Comparison of ENCODE assay signal across 8 cellular contexts in genomic region chr2:127884841-127885301, GRCh38. TPM values are rescaled to one million over a fixed set of nuclear protein-coding genes. Genes with fewer than 3 reads are reported as not detected.
A peak's percentile ranks its signal among the peaks of the same experiment; 100 is the strongest.
DNase-seq lines count a peak whose midpoint lies in the region; ATAC-seq, FAIRE-seq and TF ChIP-seq lines count a peak whose summit lies in the region.
"Not testable (repeated sequence)": the region's sequence is repeated elsewhere in the genome, so short reads cannot be mapped to it uniquely, and the experiment has no call there.

No MANE protein-coding gene starts in this region.

- POLR2A ChIA-PET in K562 (lab: Yijun Ruan, JAX) = interaction anchor here (0.8 to 1.4 kb wide), 3 partner anchors 9 to 14 kb away, joined by 3 to 4 read pairs (median 3); no protein-coding TSS in a partner anchor

- intact Hi-C loops in K562 (cut with micrococcal nuclease) = not testable (repeated sequence)
- intact Hi-C loops in prostate gland (cut with DNase I) = loop anchor here (5.0 kb wide), 1 partner anchor 142 kb away; the partner anchor contains the start of gene SAP130

- not testable (repeated sequence) for H3F3A ChIP-seq in DOHH2 (ENCODE audit: control insufficient read depth, insufficient read depth); Loucy (ENCODE audit: low read depth)

- H3K9ac ChIP-seq in Loucy (ENCODE audit: low read depth, low read length, poor library complexity, severe bottlenecking) (peak overlapping the region; percentile 67), K562 (ENCODE audit: insufficient read depth in 1 of 2, low read depth in 2 of 2, low read length in 2 of 2) (peak overlapping the region; percentile 27 to 89; a peak in 3 of 4 replicates)

- H3K79me2 ChIP-seq in DOHH2 (ENCODE audit: control insufficient read depth, low read length) (peaks cover 65% of the 10 kb centered on the region), Loucy (ENCODE audit: insufficient read depth, low read length) (peaks cover 63% of the 10 kb centered on the region), K562 (ENCODE audit: control insufficient read depth, insufficient read depth, low read length) (peaks cover 60% of the 10 kb centered on the region)

- not testable (repeated sequence) for H2AFZ ChIP-seq in Loucy (ENCODE audit: low read length)
- H2AFZ ChIP-seq in K562 (ENCODE audit: low read depth, low read length) = 0 out of 2 replicates have a peak overlapping the region, but pooled peaks have one; percentile 15

- not testable (repeated sequence) for ATAC-seq in K562; lung (ENCODE audit: insufficient read depth, low FRiP score)

- not testable (repeated sequence) for BruUV-seq in K562 (replicated peaks; lab: Mats Ljungman, UMichigan)

- not testable (repeated sequence) for H3K9me1 ChIP-seq in K562 (ENCODE audit: control insufficient read depth, insufficient read depth, low read length)

- peak overlapping the region; percentile 99 for H3K4me3 Mint-ChIP-seq in type B pancreatic cell

- not testable (repeated sequence) for TF ChIP-seq RAD21 in K562 (CRISPR knock-in tag; conservative IDR thresholded peaks at IDR 0.05 in 1 of 2, IDR thresholded peaks at IDR 0.05 in 1 of 2)

- H3K27me3 ChIP-seq in DOHH2 (ENCODE audit: control insufficient read depth, low read length); Loucy (ENCODE audit: insufficient read depth, low read length, poor library complexity, severe bottlenecking); K562 (ENCODE audit: control insufficient read depth in 2 of 2, insufficient read depth in 2 of 2, low read length in 2 of 2); lung (ENCODE audit: control insufficient read depth, insufficient read depth); prostate gland (replicated peaks; ENCODE audit: insufficient read depth): not testable (repeated sequence)

- not testable (repeated sequence) for H3K27ac ChIP-seq in DOHH2 (ENCODE audit: low read depth, low read length)
- H3K27ac ChIP-seq in VCaP = peak overlapping the region; percentile 67
- peak overlapping the region; percentile 36; the same call in 1 of the 3 replicates for H3K27ac ChIP-seq in K562 (ENCODE audit: extremely low read depth, low read depth, low read length)
- peak overlapping the region; percentile 46 to 91 for H3K27ac ChIP-seq in lung (ENCODE audit: low read depth in 1 of 2, low read length in 1 of 2)
- peak overlapping the region; percentile 78 to 90 for H3K27ac ChIP-seq in prostate gland

- H3K4me3 ChIP-seq in DOHH2 (ENCODE audit: low read length) = peak overlapping the region; percentile 89
- H3K4me3 ChIP-seq in Loucy (ENCODE audit: low read length, poor library complexity, severe bottlenecking) = peak overlapping the region; percentile 78
- peak overlapping the region; percentile 48 for H3K4me3 ChIP-seq in K562
- peak overlapping the region; percentile 68 for H3K4me3 ChIP-seq in fibroblast of pulmonary artery (replicated peaks; ENCODE audit: low read depth, low read length)
- peak overlapping the region; percentile 11 for H3K4me3 ChIP-seq in lung
- H3K4me3 ChIP-seq in prostate gland = peak overlapping the region; percentile 42 to 58

- not testable (repeated sequence) for H4K20me1 ChIP-seq in DOHH2 (ENCODE audit: control insufficient read depth, insufficient read depth, low read depth, low read length); K562 (replicated peaks; ENCODE audit: control insufficient read depth, insufficient read depth, low read length)
- H4K20me1 ChIP-seq in Loucy (ENCODE audit: insufficient read depth, low read length, poor library complexity, severe bottlenecking) = peaks cover 32% of the 10 kb centered on the region

- WGBS in K562 (ENCODE audit: insufficient coverage, low coverage, missing lambda C conversion rate) = 3% methylated on average over 10 of the region's 11 CpGs
- 0 to 1% methylated on average over 11 of the region's 11 CpGs for WGBS in lung, 2 donors
- under 1% methylated on average over 11 of the region's 11 CpGs for WGBS in prostate gland

- peaks cover 18% of the 10 kb centered on the region for H3K36me3 Mint-ChIP-seq in type B pancreatic cell

- H3K27ac Mint-ChIP-seq in type B pancreatic cell = peak overlapping the region; percentile 93

- DNase-seq in K562 (ENCODE audit: extremely low read depth in 1 of 4, low spot score in 3 of 4) = peak in 2 of 4 experiments; percentile 21 to 36
- not testable (repeated sequence) for DNase-seq in fibroblast of pulmonary artery (ENCODE audit: low read depth); lung (ENCODE audit: low spot score); prostate gland (ENCODE audit: low spot score); type B pancreatic cell (ENCODE audit: extremely low spot score, unreplicated experiment)

- peaks cover 31% of the 10 kb centered on the region for H3K4me1 Mint-ChIP-seq in type B pancreatic cell (ENCODE audit: unreplicated experiment)

- TF ChIP-seq POLR2A in K562 (conservative IDR thresholded peaks at IDR 0.05); prostate gland (IDR thresholded peaks at IDR 0.05): not testable (repeated sequence)

- not testable (repeated sequence) for TF ChIP-seq EP300 in K562 (IDR thresholded peaks at IDR 0.05; ENCODE audit: low read length)

- FAIRE-seq in K562 (lab: Jason Lieb, UNC) = not testable (repeated sequence)

- not testable (repeated sequence) for H3K9me2 ChIP-seq in DOHH2 (replicated peaks; ENCODE audit: control insufficient read depth, low read length); Loucy (replicated peaks; ENCODE audit: low read depth, low read length)

- not testable (repeated sequence) for H3K27me3 Mint-ChIP-seq in type B pancreatic cell

- in situ Hi-C loops in K562 (cut with MboI) = not testable (repeated sequence)

- H3K4me1 ChIP-seq in DOHH2 (ENCODE audit: control insufficient read depth, low read length) = peaks cover 38% of the 10 kb centered on the region
- peaks cover 43% of the 10 kb centered on the region for H3K4me1 ChIP-seq in Loucy (ENCODE audit: insufficient read depth, low read length, poor library complexity, severe bottlenecking)
- peaks cover 6 to 13% of the 10 kb centered on the region in 2 experiments; a peak in 3 of 5 replicates for H3K4me1 ChIP-seq in K562 (replicated peaks in 1 of 2; ENCODE audit: control insufficient read depth in 2 of 2, insufficient read depth in 2 of 2, low read length in 2 of 2)
- H3K4me1 ChIP-seq in lung (ENCODE audit: control insufficient read depth in 2 of 2, insufficient read depth in 2 of 2, low read length in 2 of 2) = peaks cover 10 to 27% of the 10 kb centered on the region in 2 donors
- not testable (repeated sequence) for H3K4me1 ChIP-seq in prostate gland (replicated peaks)

- H3K36me3 ChIP-seq in DOHH2 (ENCODE audit: control insufficient read depth, low read length) (peaks cover 51% of the 10 kb centered on the region), K562 (ENCODE audit: control insufficient read depth, insufficient read depth, low read length) (peaks cover 45% of the 10 kb centered on the region; the same call in 2 of the 3 replicates), lung (ENCODE audit: control insufficient read depth in 2 of 2, insufficient read depth in 2 of 2, low read length in 2 of 2) (peaks cover 5 to 12% of the 10 kb centered on the region in 2 donors)
- H3K36me3 ChIP-seq in Loucy (ENCODE audit: insufficient read depth, low read length); prostate gland: not testable (repeated sequence)

- peak overlapping the region; percentile 100 for H3K4me2 ChIP-seq in DOHH2 (ENCODE audit: low read length)
- H3K4me2 ChIP-seq in Loucy (ENCODE audit: low read depth, low read length, poor library complexity, severe bottlenecking) = peak overlapping the region; percentile 95
- peak overlapping the region; percentile 82 for H3K4me2 ChIP-seq in K562 (ENCODE audit: insufficient read depth, low read length)

- not testable (repeated sequence) for H3K9me3 Mint-ChIP-seq in type B pancreatic cell

- CTCF ChIA-PET in K562 (lab: Yijun Ruan, JAX; ENCODE audit: low intra/inter-chr PET ratio) = not testable (repeated sequence)

- TF ChIP-seq CTCF in DOHH2 (IDR thresholded peaks at IDR 0.05; ENCODE audit: low read depth, low read length, poor library complexity, severe bottlenecking); Loucy (conservative IDR thresholded peaks at IDR 0.05; ENCODE audit: low read length); VCaP (conservative IDR thresholded peaks at IDR 0.05); K562 (IDR thresholded peaks at IDR 0.05 in 2 of 3, conservative IDR thresholded peaks at IDR 0.05 in 1 of 3; ENCODE audit: insufficient read depth in 2 of 3, low read depth in 1 of 3, low read length in 3 of 3); fibroblast of pulmonary artery (IDR thresholded peaks at IDR 0.05; ENCODE audit: low read length, missing control alignments); lung (IDR thresholded peaks at IDR 0.05; ENCODE audit: control extremely low read depth, extremely low read depth); prostate gland (IDR thresholded peaks at IDR 0.05); type B pancreatic cell (conservative IDR thresholded peaks at IDR 0.05): not testable (repeated sequence)

- not testable (repeated sequence) for H3K9me3 ChIP-seq in DOHH2 (ENCODE audit: control insufficient read depth, insufficient read depth, low read length); Loucy (ENCODE audit: insufficient read depth, low read depth, low read length); K562 (replicated peaks; ENCODE audit: control insufficient read depth, insufficient read depth, low read depth, low read length); lung (ENCODE audit: control insufficient read depth in 2 of 2, insufficient read depth in 1 of 2, low read length in 1 of 2); prostate gland

RNA-seq across cellular contexts. Expression of gene AMMECR1L, which starts 0.9 kb away (rescaled TPM):
- total RNA-seq in K562 (2011; cell fraction: chromatin; rRNA removed; ENCODE audit: low replicate concordance) = 23.9 and 25.5 TPM in 2 replicates
- total RNA-seq in K562 (2011; cell fraction: nucleolus; rRNA removed) = 13.4 and 14.2 TPM in 2 replicates
- total RNA-seq in K562 (2011; cell fraction: nucleoplasm; rRNA removed) = 14.6 and 16.1 TPM in 2 replicates
- total RNA-seq in K562 (2014; rRNA removed) (6.5 and 7.3 TPM in 2 replicates), K562 (2014; rRNA removed; fragmentation: Illumina TruSeq; extraction: Trizol) (13.8 and 14.3 TPM in 2 replicates), K562 (2015; rRNA removed; fragmentation: Illumina TruSeq; extraction: Trizol) (11.2 and 11.5 TPM in 2 replicates), K562 (2021) (12.6 and 13.4 TPM in 2 replicates), lung (10 to 100 TPM; 13.5 to 15.2 TPM), prostate gland (10 to 100 TPM in 1 of 2 donors, 1 to 10 TPM in 1; 9.9 to 29.6 TPM), type B pancreatic cell (ENCODE audit: low replicate concordance) (20.1 and 21.9 TPM in 2 replicates)
- polyA plus RNA-seq in K562 (2011; rRNA removed) (7.7 and 9.1 TPM in 2 replicates), K562 (2014; fragmentation: Illumina TruSeq; extraction: Trizol) (15.3 and 15.5 TPM in 2 replicates), K562 (2014; fragmentation: Nextera tagmentation; extraction: Ambion mirVana) (1 to 10 TPM; 3.7 to 4.7 TPM), K562 (2014; rRNA removed) (7.7 and 8.6 TPM in 2 replicates), lung (1 to 10 TPM; 7.0 to 9.9 TPM)
- 6.2 and 9.0 TPM in 2 replicates for polyA plus RNA-seq in K562 (2011; cell fraction: cytosol; rRNA removed)
- polyA plus RNA-seq in K562 (2011; cell fraction: nucleus; rRNA removed) = 16.3 and 17.8 TPM in 2 replicates
- polyA plus RNA-seq in K562 (2012) = 9.5 and 9.9 TPM in 2 replicates
- polyA minus RNA-seq in K562 (2011; rRNA and poly(A)+ RNA removed) = 11.9 and 14.3 TPM in 2 replicates
- polyA minus RNA-seq in K562 (2011; cell fraction: cytosol; rRNA and poly(A)+ RNA removed) = 5.4 and 7.9 TPM in 2 replicates
- polyA minus RNA-seq in K562 (2011; cell fraction: nucleus; rRNA and poly(A)+ RNA removed) = 7.1 and 10.7 TPM in 2 replicates

RNA-seq across cellular contexts. Expression of gene POLR2D, which starts 26.9 kb away (rescaled TPM):
- total RNA-seq in K562 (2011; cell fraction: chromatin; rRNA removed; ENCODE audit: low replicate concordance) = 22.3 and 26.2 TPM in 2 replicates
- total RNA-seq in K562 (2011; cell fraction: nucleolus; rRNA removed) = 9.7 and 10.7 TPM in 2 replicates
- total RNA-seq in K562 (2011; cell fraction: nucleoplasm; rRNA removed) = 17.3 and 28.2 TPM in 2 replicates
- 30.7 and 42.8 TPM in 2 replicates for total RNA-seq in K562 (2014; rRNA removed)
- total RNA-seq in K562 (2014; rRNA removed; fragmentation: Illumina TruSeq; extraction: Trizol) = 62.1 and 77.0 TPM in 2 replicates
- 46.0 and 49.0 TPM in 2 replicates for total RNA-seq in K562 (2015; rRNA removed; fragmentation: Illumina TruSeq; extraction: Trizol)
- total RNA-seq in K562 (2021) = 83.6 and 91.0 TPM in 2 replicates
- polyA plus RNA-seq in K562 (2011; rRNA removed) = 37.5 and 67.8 TPM in 2 replicates
- polyA plus RNA-seq in K562 (2011; cell fraction: cytosol; rRNA removed) = 33.3 and 48.1 TPM in 2 replicates
- 17.3 and 18.2 TPM in 2 replicates for polyA plus RNA-seq in K562 (2011; cell fraction: nucleus; rRNA removed)
- 58.4 and 78.9 TPM in 2 replicates for polyA plus RNA-seq in K562 (2012)
- 96.3 and 108 TPM in 2 replicates for polyA plus RNA-seq in K562 (2014; fragmentation: Illumina TruSeq; extraction: Trizol)
- polyA plus RNA-seq in K562 (2014; fragmentation: Nextera tagmentation; extraction: Ambion mirVana) = 10 to 100 TPM; 47.6 to 49.2 TPM
- 44.5 and 51.4 TPM in 2 replicates for polyA plus RNA-seq in K562 (2014; rRNA removed)
- 31.8 and 55.4 TPM in 2 replicates for polyA minus RNA-seq in K562 (2011; rRNA and poly(A)+ RNA removed)
- polyA minus RNA-seq in K562 (2011; cell fraction: cytosol; rRNA and poly(A)+ RNA removed) = 21.8 and 29.9 TPM in 2 replicates
- polyA minus RNA-seq in K562 (2011; cell fraction: nucleus; rRNA and poly(A)+ RNA removed) = 4.0 and 5.6 TPM in 2 replicates
- total RNA-seq in lung = 10 to 100 TPM; 21.6 to 22.6 TPM
- 10 to 100 TPM; 12.2 to 12.3 TPM for polyA plus RNA-seq in lung
- total RNA-seq in prostate gland = 10 to 100 TPM; 16.0 to 33.3 TPM
- total RNA-seq in type B pancreatic cell (ENCODE audit: low replicate concordance) = 36.0 and 52.6 TPM in 2 replicates

Comparison
In these comparisons a context has a peak if more than half of its experiments do, and no peak if none do; other contexts are left out.
1. H3K4me3 ChIP-seq: peak in every context shown above with its lines; median percentile 89 in DOHH2; 78 in Loucy; 68 in fibroblast of pulmonary artery; 50 in prostate gland; 48 in K562; 11 in lung.